In genomic region chr22:19873960-19874306, GRCh38 we compare ENCODE assay signal across 1 cellular context.
TF ChIP-seq lines count a peak whose summit lies in the region.

No MANE protein-coding gene starts in this region.

TF ChIP-seq in GM23338, 12 proteins besides CTCF, POLR2A, EP300 and RAD21 (continued from another document):
- TF ChIP-seq ZNF462 (CRISPR knock-in tag; IDR thresholded peaks at IDR 0.05), result no peak
